Comparison of ENCODE assay signal across 23 cellular contexts in the genomic region with DNA sequence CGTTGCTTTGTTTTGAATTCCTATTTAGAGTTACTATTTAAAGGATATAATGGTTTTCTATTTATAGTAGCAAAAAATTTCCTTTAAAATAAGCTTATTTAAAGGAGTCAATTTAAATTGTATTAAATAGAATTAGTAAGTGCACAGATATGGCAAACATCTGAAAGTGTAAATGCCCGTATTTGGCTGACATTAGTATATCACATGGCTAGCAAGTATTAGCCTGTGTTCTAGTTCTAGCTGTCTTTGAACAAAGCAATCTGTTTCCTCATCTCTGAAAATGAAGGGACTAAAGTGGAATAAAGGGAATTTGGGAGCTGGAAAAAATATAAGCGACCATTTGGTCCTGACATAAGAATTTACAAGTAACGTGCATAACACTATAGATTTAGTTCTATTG. TPM values are rescaled to one million over a fixed set of nuclear protein-coding genes. Genes with fewer than 3 reads are reported as not detected.
DNase-seq lines count a peak whose midpoint lies in the region; ATAC-seq and TF ChIP-seq lines count a peak whose summit lies in the region.
"Had no signal": no experiment of that assay in that cellular context is flagged by ENCODE, and none has a peak within 500 bp of the region (broad histone marks: within the 10 kb centered on the region; RNA-seq: fewer than 3 reads in every experiment).

No MANE protein-coding gene starts in this region.

- H3K4me3 ChIP-seq in choroid plexus epithelial cell (ENCODE audit: low read depth, low read length) (no peak overlapping the region), uterus (no peak overlapping the region)
- H3K4me3 ChIP-seq: GM23338 had no signal

- intact Hi-C loops in uterus (cut with DNase I; ENCODE audit: low total_unique reads), result no loop called here

- no peaks in the 10 kb centered on the region for H3K9me3 Mint-ChIP-seq in activated naive CD4-positive, alpha-beta T cell treated with anti-CD3 and anti-CD28 coated beads, Interleukin-2, amount 50 U/mL, for 24 hours
- H3K9me3 Mint-ChIP-seq: CD8-positive, alpha-beta memory T cell; GM23338; H9 had no signal

- H3K36me3 Mint-ChIP-seq in activated naive CD4-positive, alpha-beta T cell treated with anti-CD3 and anti-CD28 coated beads, Interleukin-2, amount 50 U/mL, for 24 hours, result peaks cover 17% of the 10 kb centered on the region

- no peaks in the 10 kb centered on the region for H3K9me3 ChIP-seq in uterus
- H3K9me3 ChIP-seq: SK-N-SH had no signal

- ATAC-seq in GM19397 (IDR thresholded peaks at IDR 0.05; ENCODE audit: unreplicated experiment) (no peak), GM19324 (IDR thresholded peaks at IDR 0.05; ENCODE audit: low FRiP score, unreplicated experiment) (no peak)
- ATAC-seq: GM23338 had no signal

- no peaks in the 10 kb centered on the region for H3K27me3 Mint-ChIP-seq in activated naive CD4-positive, alpha-beta T cell treated with anti-CD3 and anti-CD28 coated beads, Interleukin-2, amount 50 U/mL, for 24 hours
- H3K27me3 Mint-ChIP-seq: B cell had no signal

- no peak for DNase-seq in activated naive CD4-positive, alpha-beta T cell treated with anti-CD3 and anti-CD28 coated beads, Interleukin-2, amount 50 U/mL, for 16 hours
- DNase-seq in choroid plexus epithelial cell (ENCODE audit: low read depth) (peak; percentile 38), midbrain (lab: John Stamatoyannopoulos, UW) (peak; percentile 12), DMS53 (lab: John Stamatoyannopoulos, UW) (no peak), uterus (no peak)
- DNase-seq: CD8-positive, alpha-beta memory T cell; DMS 273 treated with DMSO at 0.1 percent for 48 hours; DMS79 treated with DMSO at 0.1 percent for 48 hours; H9; KBM-7; MM.1S; NCI-H2029; NCI-H446 treated with DMSO at 0.1 percent for 48 hours; NCI-H526 treated with DMSO at 0.1 percent for 48 hours; OCI-M1; SK-N-SH had no signal

- H3K27ac ChIP-seq in uterus, result peak overlapping the region in 1 of 2 donors; percentile 40
- H3K27ac ChIP-seq: 22Rv1, C4-2B had no signal

- H3K4me1 Mint-ChIP-seq in activated naive CD4-positive, alpha-beta T cell treated with anti-CD3 and anti-CD28 coated beads, Interleukin-2, amount 50 U/mL, for 24 hours, result peaks cover 94% of the 10 kb centered on the region

- H3K27ac Mint-ChIP-seq in activated naive CD4-positive, alpha-beta T cell treated with anti-CD3 and anti-CD28 coated beads, Interleukin-2, amount 50 U/mL, for 24 hours, result peak overlapping the region; percentile 30
- H3K27ac Mint-ChIP-seq: B cell; CD8-positive, alpha-beta memory T cell; GM23338; H9 had no signal

- no peak overlapping the region for H3K4me3 Mint-ChIP-seq in activated naive CD4-positive, alpha-beta T cell treated with anti-CD3 and anti-CD28 coated beads, Interleukin-2, amount 50 U/mL, for 24 hours
- H3K4me3 Mint-ChIP-seq: B cell; CD8-positive, alpha-beta memory T cell; GM23338; H9 had no signal

- no peak for TF ChIP-seq POLR2A in uterus (IDR thresholded peaks at IDR 0.05)

- H3K36me3 ChIP-seq in uterus, result no peaks in the 10 kb centered on the region

- H3K4me1 ChIP-seq in uterus, result peaks cover 5 to 14% of the 10 kb centered on the region in 2 donors

- H3K27me3 ChIP-seq in uterus, result no peaks in the 10 kb centered on the region

- TF ChIP-seq CTCF in choroid plexus epithelial cell (conservative IDR thresholded peaks at IDR 0.05; ENCODE audit: low read depth, low read length), result no peak
- TF ChIP-seq CTCF in uterus (IDR thresholded peaks at IDR 0.05), result no peak

RNA-seq across cellular contexts. Expression of a gene that starts 32.2 kb away (rescaled TPM):
- 10 to 100 TPM; 26.2 to 54.7 (median 37.4) TPM for total RNA-seq in uterus

Comparison
In these comparisons a context has a peak if more than half of its experiments do, and no peak if none do; other contexts are left out.
1. DNase-seq: peak in choroid plexus epithelial cell (single experiment) and midbrain (single experiment); none in activated naive CD4-positive, alpha-beta T cell treated with anti-CD3 and anti-CD28 coated beads, Interleukin-2, amount 50 U/mL, for 16 hours (single experiment), DMS53 (single experiment) and uterus (0 of 2).